In the genomic region with DNA sequence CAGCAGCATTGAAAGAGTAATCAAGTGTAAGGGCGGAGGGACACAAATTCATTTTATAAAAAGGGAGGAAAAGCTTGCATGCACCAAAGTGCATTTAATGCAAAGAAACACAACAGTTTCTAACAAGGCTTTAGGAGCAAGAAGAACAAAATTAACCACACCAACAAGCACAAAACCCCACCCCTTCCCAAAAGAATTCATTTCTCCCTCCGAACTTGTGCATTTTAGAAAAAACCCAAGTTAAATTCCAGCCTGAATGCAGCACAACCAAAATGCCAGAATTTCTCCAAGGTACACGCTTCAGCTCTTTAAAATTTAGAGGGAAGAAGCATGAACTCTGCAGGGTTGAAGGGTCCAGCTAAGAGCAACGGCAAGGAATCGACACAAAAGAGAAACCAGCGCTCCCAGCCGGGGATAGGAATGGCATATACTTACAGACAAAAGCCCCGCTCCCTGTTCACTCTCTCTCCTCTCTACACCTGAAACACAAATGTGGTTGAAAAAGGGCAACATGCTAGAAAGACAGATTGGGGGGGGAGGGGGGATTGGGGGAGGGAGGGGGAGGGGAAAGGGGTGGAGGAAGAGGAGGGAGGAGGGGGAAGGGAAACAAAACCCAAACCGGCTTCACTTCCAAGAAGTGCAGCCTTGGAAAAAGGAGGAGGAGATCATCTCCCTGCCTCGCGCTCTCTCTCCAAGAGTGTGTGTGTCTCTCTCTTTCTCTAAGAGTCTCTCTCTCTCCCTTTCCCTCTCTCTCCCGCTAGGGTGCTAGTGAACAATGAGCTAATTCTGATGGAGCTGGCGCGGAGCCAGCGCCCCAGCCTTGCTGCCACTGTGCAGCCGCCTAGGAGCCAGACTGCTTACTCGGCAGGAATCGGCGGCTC, we compare ENCODE assay signal across 8 cellular contexts. TPM values are rescaled to one million over a fixed set of nuclear protein-coding genes. Genes with fewer than 3 reads are reported as not detected.
DNase-seq lines count a peak whose midpoint lies in the region; ATAC-seq lines count a peak whose summit lies in the region.

A gene with protein sequence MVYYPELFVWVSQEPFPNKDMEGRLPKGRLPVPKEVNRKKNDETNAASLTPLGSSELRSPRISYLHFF (minus strand): TSS at position 494 of the 881 bp plus-strand sequence. CDS start 1,422 bp downstream, outside the sequence.

- H3K4me3 ChIP-seq in CD4-positive, CD25-positive, alpha-beta regulatory T cell (ENCODE audit: low read depth, low read length), result peak within 1 kb of the TSS; percentile 41
- H3K4me3 ChIP-seq in effector memory CD4-positive, alpha-beta T cell (ENCODE audit: insufficient read depth, low read depth, low read length, poor library complexity, severe bottlenecking), result peak within 1 kb of the TSS; percentile 60

- no peaks in the 10 kb centered on the region for H3K36me3 ChIP-seq in CD4-positive, CD25-positive, alpha-beta regulatory T cell (ENCODE audit: control insufficient read depth, insufficient read depth, low read length)
- no peaks in the 10 kb centered on the region for H3K36me3 ChIP-seq in effector memory CD4-positive, alpha-beta T cell (ENCODE audit: control insufficient read depth, insufficient read depth, low read length)

- H3K27me3 Mint-ChIP-seq in CD4-positive, CD25-positive, alpha-beta regulatory T cell, result peaks cover 67% of the 10 kb centered on the region
- peaks cover 26% of the 10 kb centered on the region for H3K27me3 Mint-ChIP-seq in activated CD4-positive, alpha-beta memory T cell treated with anti-CD3 and anti-CD28 coated beads for 36 hours

- peaks cover 0 to 3% (median 0%) of the 10 kb centered on the region in 7 donors for H3K9me3 Mint-ChIP-seq in CD4-positive, CD25-positive, alpha-beta regulatory T cell
- no peaks in the 10 kb centered on the region for H3K9me3 Mint-ChIP-seq in activated CD4-positive, alpha-beta memory T cell treated with anti-CD3 and anti-CD28 coated beads for 36 hours

- POLR2A ChIA-PET in activated CD4-positive, alpha-beta memory T cell treated with anti-CD3 and anti-CD28 coated beads for 36 hours (lab: Charles Lee), result interaction anchor here (0.9 to 1.2 kb wide), 2 partner anchors 90 to 225 kb away, joined by 3 read pairs; no protein-coding TSS in a partner anchor

- peaks cover 13% of the 10 kb centered on the region for H3K4me1 ChIP-seq in CD4-positive, CD25-positive, alpha-beta regulatory T cell (ENCODE audit: control insufficient read depth, insufficient read depth, low read length, poor library complexity, severe bottlenecking)
- no peaks in the 10 kb centered on the region for H3K4me1 ChIP-seq in effector memory CD4-positive, alpha-beta T cell (ENCODE audit: control insufficient read depth, insufficient read depth, low read length, poor library complexity, severe bottlenecking)

- no peak within 1 kb of the TSS for H3K27ac ChIP-seq in CD4-positive, CD25-positive, alpha-beta regulatory T cell (ENCODE audit: insufficient read depth, low read length, poor library complexity, severe bottlenecking)
- no peak within 1 kb of the TSS for H3K27ac ChIP-seq in effector memory CD4-positive, alpha-beta T cell (ENCODE audit: insufficient read depth, low read length, poor library complexity, severe bottlenecking)

- intact Hi-C loops in activated CD4-positive, alpha-beta memory T cell treated with anti-CD3 and anti-CD28 coated beads for 36 hours (cut with micrococcal nuclease), result loop anchor here (1.0 to 5.0 kb wide), 5 partner anchors 207 to 665 kb away; a partner anchor contains a TSS

- H3K4me3 Mint-ChIP-seq in CD4-positive, CD25-positive, alpha-beta regulatory T cell, result peak within 1 kb of the TSS; percentile 73 to 90 (median 83)
- H3K4me3 Mint-ChIP-seq in activated CD4-positive, alpha-beta memory T cell treated with anti-CD3 and anti-CD28 coated beads for 36 hours, result peak within 1 kb of the TSS; percentile 77

- DNase-seq in CD4-positive, CD25-positive, alpha-beta regulatory T cell, result peak; percentile 11 to 73 (median 43)
- DNase-seq in NCI-H748 treated with DMSO at 0.1 percent for 48 hours (lab: John Stamatoyannopoulos, UW), result peak; percentile 79
- peak; percentile 82 for DNase-seq in activated CD4-positive, alpha-beta memory T cell treated with anti-CD3 and anti-CD28 coated beads for 36 hours
- peak in 1 of 3 donors; percentile 38 for DNase-seq in effector memory CD4-positive, alpha-beta T cell
- DNase-seq in medulla oblongata (ENCODE audit: extremely low spot score), result peak; percentile 96
- DNase-seq in stimulated activated CD4-positive, alpha-beta T cell treated with anti-CD3 and anti-CD28 coated beads, TNF-alpha, amount 100 ng/mL, for 4 hours (ENCODE audit: low read depth in 3 of 3), result peak; percentile 34 to 61 (median 51)

- peak within 1 kb of the TSS in 1 of 3 donors; percentile 92 for H3K27ac Mint-ChIP-seq in CD4-positive, CD25-positive, alpha-beta regulatory T cell
- peak within 1 kb of the TSS; percentile 44 for H3K27ac Mint-ChIP-seq in activated CD4-positive, alpha-beta memory T cell treated with anti-CD3 and anti-CD28 coated beads for 36 hours

- H3K36me3 Mint-ChIP-seq in CD4-positive, CD25-positive, alpha-beta regulatory T cell, result no peaks in the 10 kb centered on the region
- H3K36me3 Mint-ChIP-seq in activated CD4-positive, alpha-beta memory T cell treated with anti-CD3 and anti-CD28 coated beads for 36 hours, result no peaks in the 10 kb centered on the region

- H3K27me3 ChIP-seq in CD4-positive, CD25-positive, alpha-beta regulatory T cell (ENCODE audit: control insufficient read depth, insufficient read depth, low read length), result peaks cover 33% of the 10 kb centered on the region
- no peaks in the 10 kb centered on the region for H3K27me3 ChIP-seq in effector memory CD4-positive, alpha-beta T cell (replicated peaks; ENCODE audit: control insufficient read depth, insufficient read depth, low read length, poor library complexity, severe bottlenecking)

- CTCF ChIA-PET in activated CD4-positive, alpha-beta memory T cell treated with anti-CD3 and anti-CD28 coated beads for 36 hours (lab: Charles Lee), result interaction anchor here (1.2 to 1.9 kb wide), 3 partner anchors 65 to 226 kb away, joined by 3 to 4 read pairs (median 3); no protein-coding TSS in a partner anchor

- peaks cover 0 to 12% (median 8%) of the 10 kb centered on the region in 4 donors for H3K4me1 Mint-ChIP-seq in CD4-positive, CD25-positive, alpha-beta regulatory T cell
- peaks cover 10% of the 10 kb centered on the region for H3K4me1 Mint-ChIP-seq in activated CD4-positive, alpha-beta memory T cell treated with anti-CD3 and anti-CD28 coated beads for 36 hours (ENCODE audit: low read depth)

- ATAC-seq in CD4-positive, CD25-positive, alpha-beta regulatory T cell (ENCODE audit: low read depth in 2 of 2), result peak; percentile 48 to 52
- ATAC-seq in GM19455 (IDR thresholded peaks at IDR 0.05; ENCODE audit: unreplicated experiment) (peak; percentile 68), HG03575 (IDR thresholded peaks at IDR 0.05; ENCODE audit: extremely low read depth, insufficient number of reproducible peaks, low FRiP score, unreplicated experiment) (peak; percentile 37)

- no peaks in the 10 kb centered on the region for H3K9me3 ChIP-seq in CD4-positive, CD25-positive, alpha-beta regulatory T cell (ENCODE audit: control insufficient read depth in 2 of 2, low read length in 2 of 2)
- H3K9me3 ChIP-seq in effector memory CD4-positive, alpha-beta T cell (ENCODE audit: control insufficient read depth, low read length), result no peaks in the 10 kb centered on the region

RNA-seq across cellular contexts. Expression of the gene that starts here (rescaled TPM):
- total RNA-seq in CD4-positive, CD25-positive, alpha-beta regulatory T cell, result 1.3 TPM
- 1 to 10 TPM in 1 of 4 donors, under 1 TPM in 3; 0.14 to 1.3 (median 0.54) TPM for polyA plus RNA-seq in CD4-positive, CD25-positive, alpha-beta regulatory T cell
- total RNA-seq in activated CD4-positive, alpha-beta memory T cell treated with anti-CD3 and anti-CD28 coated beads for 36 hours, result 1 to 10 TPM; 3.0 to 3.8 TPM
